18 cellular contexts compared by ENCODE assay signal in the genomic region with DNA sequence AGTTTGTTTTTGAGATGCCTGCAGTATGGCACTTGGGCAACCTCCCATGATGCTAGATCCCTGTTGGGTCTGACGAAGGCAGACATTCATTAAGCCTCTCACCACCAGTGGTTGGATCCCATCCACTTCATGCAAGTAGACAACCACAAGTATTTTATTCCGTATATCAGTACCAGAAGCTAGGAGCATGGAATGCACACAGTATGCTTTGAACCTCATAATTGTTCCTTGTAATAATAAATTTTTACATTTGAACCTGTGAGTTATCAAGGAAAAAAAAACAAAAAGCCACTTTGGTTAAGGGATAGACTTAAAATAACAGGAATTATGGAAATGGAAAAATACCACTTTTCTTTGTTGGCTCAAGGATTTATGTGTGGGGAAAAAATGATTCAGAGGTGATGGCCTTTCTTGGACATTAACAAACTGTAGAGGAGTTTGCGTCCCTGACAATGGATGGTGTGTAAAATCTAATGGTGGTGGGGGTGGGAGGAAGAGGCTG.
A peak's percentile ranks its signal among the peaks of the same experiment; 100 is the strongest.
DNase-seq lines count a peak whose midpoint lies in the region; ATAC-seq and TF ChIP-seq lines count a peak whose summit lies in the region.
"Had no signal": no experiment of that assay in that cellular context is flagged by ENCODE, and none has a peak within 500 bp of the region (broad histone marks: within the 10 kb centered on the region; RNA-seq: fewer than 3 reads in every experiment).

No MANE protein-coding gene starts in this region.

- no peaks in the 10 kb centered on the region for H3K9me3 ChIP-seq in SK-N-SH
- no peaks in the 10 kb centered on the region for H3K9me3 ChIP-seq in CD4-positive, alpha-beta memory T cell (ENCODE audit: control insufficient read depth in 1 of 2, low read length in 2 of 2)

- POLR2A ChIA-PET in SK-N-SH (lab: Yijun Ruan, JAX) = no interaction called here
- POLR2A ChIA-PET in CD4-positive, alpha-beta memory T cell (lab: Charles Lee; ENCODE audit: partially characterized antibody) = no interaction called here

- H3K4me3 Mint-ChIP-seq in CD4-positive, alpha-beta memory T cell = no peak overlapping the region
- H3K4me3 Mint-ChIP-seq: activated T-helper 17 cell treated with anti-CD3 and anti-CD28 coated beads, Interleukin-2, amount 50 U/mL, for 72 hours; H9 had no signal

- no peaks in the 10 kb centered on the region for H4K20me1 ChIP-seq in SK-N-SH (ENCODE audit: insufficient read depth)

- H3K79me2 ChIP-seq in SK-N-SH (ENCODE audit: insufficient read depth) = no peaks in the 10 kb centered on the region

- peaks cover 0 to 1% (median 0%) of the 10 kb centered on the region in 4 donors for H3K4me1 Mint-ChIP-seq in CD4-positive, alpha-beta memory T cell
- H3K4me1 Mint-ChIP-seq: activated T-helper 17 cell treated with anti-CD3 and anti-CD28 coated beads, Interleukin-2, amount 50 U/mL, for 72 hours; H9 had no signal

- H2AFZ ChIP-seq in SK-N-SH (ENCODE audit: low read depth) = no peak overlapping the region

- H3K9ac ChIP-seq in SK-N-SH = no peak overlapping the region

- no peaks in the 10 kb centered on the region for H3K36me3 ChIP-seq in SK-N-SH (replicated peaks in 1 of 2; ENCODE audit: control insufficient read depth in 1 of 2, insufficient read depth in 2 of 2, low read length in 1 of 2)
- no peaks in the 10 kb centered on the region for H3K36me3 ChIP-seq in CD4-positive, alpha-beta memory T cell (ENCODE audit: insufficient read depth, low read length)
- H3K36me3 ChIP-seq: right atrium auricular region had no signal

- no peak for ATAC-seq in SK-N-SH treated with all-trans-retinoic acid at 6 μM for 48 hours
- no peak for ATAC-seq in Right ventricle myocardium inferior
- ATAC-seq: activated T-helper 17 cell treated with anti-CD3 and anti-CD28 coated beads, Interleukin-2, amount 50 U/mL, for 72 hours had no signal

- H3K4me3 ChIP-seq in SK-N-SH (ENCODE audit: low read depth in 2 of 2, low read length in 1 of 2) (no peak overlapping the region), astrocyte of the cerebellum (ENCODE audit: low read depth, low read length) (no peak overlapping the region)
- no peak overlapping the region for H3K4me3 ChIP-seq in CD4-positive, alpha-beta memory T cell (ENCODE audit: low read length in 2 of 2)
- H3K4me3 ChIP-seq: right atrium auricular region had no signal

- no peaks in the 10 kb centered on the region for H3K27me3 ChIP-seq in SK-N-SH (ENCODE audit: insufficient read depth)
- H3K27me3 ChIP-seq in CD4-positive, alpha-beta memory T cell (ENCODE audit: insufficient read depth, low read length) = no peaks in the 10 kb centered on the region
- H3K27me3 ChIP-seq: right atrium auricular region had no signal

- H3F3A ChIP-seq in SK-N-SH (replicated peaks; ENCODE audit: insufficient read depth) = peaks cover 3% of the 10 kb centered on the region

- intact Hi-C loops in Right ventricle myocardium inferior (cut with DNase I) = no loop called here
- intact Hi-C loops in CD4-positive, alpha-beta memory T cell (cut with micrococcal nuclease) = no loop called here

- TF ChIP-seq EP300 in SK-N-SH (IDR thresholded peaks at IDR 0.05; ENCODE audit: borderline replicate concordance in 1 of 2, low read depth in 1 of 2, low read length in 1 of 2) = no peak

- no peaks in the 10 kb centered on the region for H3K9me2 ChIP-seq in SK-N-SH

- H3K27me3 Mint-ChIP-seq in CD4-positive, alpha-beta memory T cell = no peaks in the 10 kb centered on the region

- no peak overlapping the region for H3K4me2 ChIP-seq in SK-N-SH

- no peaks in the 10 kb centered on the region for H3K4me1 ChIP-seq in SK-N-SH (ENCODE audit: control insufficient read depth in 1 of 2, insufficient read depth in 2 of 2, low read depth in 1 of 2, low read length in 1 of 2)
- H3K4me1 ChIP-seq in CD4-positive, alpha-beta memory T cell (ENCODE audit: insufficient read depth, low read length) = no peaks in the 10 kb centered on the region
- H3K4me1 ChIP-seq: right atrium auricular region had no signal

- H3K9me3 Mint-ChIP-seq in CD4-positive, alpha-beta memory T cell = peaks cover 0 to 5% (median 1%) of the 10 kb centered on the region in 8 donors
- H3K9me3 Mint-ChIP-seq: H9 had no signal

- no peak for TF ChIP-seq RAD21 in SK-N-SH (IDR thresholded peaks at IDR 0.05; ENCODE audit: low read length)

- in situ Hi-C loops in astrocyte of the cerebellum (cut with HindIII; ENCODE audit: low sequenced_read_pairs) = no loop called here

- WGBS in SK-N-SH (ENCODE audit: low lambda C conversion rate) = 70% methylated on average over 3 of the region's 3 CpGs

- peak overlapping the region in 1 of 7 donors; percentile 43 for H3K27ac Mint-ChIP-seq in CD4-positive, alpha-beta memory T cell
- H3K27ac Mint-ChIP-seq: activated T-helper 17 cell treated with anti-CD3 and anti-CD28 coated beads, Interleukin-2, amount 50 U/mL, for 72 hours; H9 had no signal

- no peak for TF ChIP-seq CTCF in SK-N-SH (IDR thresholded peaks at IDR 0.05)
- TF ChIP-seq CTCF in astrocyte of the cerebellum (IDR thresholded peaks at IDR 0.05; ENCODE audit: low read depth, low read length, missing control alignments) = no peak

- H3K27ac ChIP-seq in SK-N-SH (ENCODE audit: low read depth in 2 of 2, low read length in 1 of 2) = peak overlapping the region in 1 of 2 experiments; percentile 12; a peak in 2 of 4 replicates
- no peak overlapping the region for H3K27ac ChIP-seq in CD4-positive, alpha-beta memory T cell (ENCODE audit: low read depth, low read length)
- H3K27ac ChIP-seq: 22Rv1, HL-60, right atrium auricular region had no signal

- CTCF ChIA-PET in SK-N-SH (lab: Yijun Ruan, JAX) = interaction anchor here (1.2 kb wide), 1 partner anchor 10 kb away, joined by 3 read pairs; no protein-coding TSS in a partner anchor
- CTCF ChIA-PET in CD4-positive, alpha-beta memory T cell (lab: Charles Lee; ENCODE audit: partially characterized antibody) = no interaction called here

- no peaks in the 10 kb centered on the region for H3K36me3 Mint-ChIP-seq in CD4-positive, alpha-beta memory T cell

- DNase-seq in SK-N-SH (no peak), astrocyte of the cerebellum (ENCODE audit: low read depth) (peak; percentile 100), hepatic stellate cell (ENCODE audit: low spot score) (peak; percentile 57), Right ventricle myocardium inferior (ENCODE audit: missing footprints) (no peak), superior temporal gyrus (ENCODE audit: extremely low spot score) (no peak), NCI-H526 treated with DMSO at 0.1 percent for 48 hours (lab: John Stamatoyannopoulos, UW) (no peak)
- no peak for DNase-seq in CD4-positive, alpha-beta memory T cell
- DNase-seq: effector memory CD4-positive, alpha-beta T cell; H9; head of caudate nucleus; NCI-H2081 treated with DMSO at 0.1 percent for 48 hours; NCI-H82; stimulated activated naive CD4-positive, alpha-beta T cell had no signal

TF ChIP-seq in SK-N-SH, 30 proteins besides CTCF, POLR2A, EP300 and RAD21:
- TF ChIP-seq, protein P1, sequence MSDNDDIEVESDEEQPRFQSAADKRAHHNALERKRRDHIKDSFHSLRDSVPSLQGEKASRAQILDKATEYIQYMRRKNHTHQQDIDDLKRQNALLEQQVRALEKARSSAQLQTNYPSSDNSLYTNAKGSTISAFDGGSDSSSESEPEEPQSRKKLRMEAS (IDR thresholded peaks at IDR 0.05; ENCODE audit: low read depth) = no peak
- peak; percentile 18 for TF ChIP-seq TCF12 (IDR thresholded peaks at IDR 0.05)

TF ChIP-seq in SK-N-SH treated with all-trans-retinoic acid at 6 μM for 48 hours, 23 proteins besides CTCF, POLR2A, EP300 and RAD21:
- TF ChIP-seq SNAI2 (CRISPR knock-in tag; IDR thresholded peaks at IDR 0.05) (no peak), GLIS3 (CRISPR knock-in tag; IDR thresholded peaks at IDR 0.05) (no peak), CSDC2 (CRISPR knock-in tag; IDR thresholded peaks at IDR 0.05) (no peak), ZC3H10 (CRISPR knock-in tag; IDR thresholded peaks at IDR 0.05) (no peak), BACH2 (CRISPR knock-in tag; IDR thresholded peaks at IDR 0.05; ENCODE audit: borderline replicate concordance) (no peak), ZFP3 (CRISPR knock-in tag; IDR thresholded peaks at IDR 0.05) (no peak), TOX (CRISPR knock-in tag; IDR thresholded peaks at IDR 0.05; ENCODE audit: borderline replicate concordance) (no peak)
- TF ChIP-seq, protein P2, sequence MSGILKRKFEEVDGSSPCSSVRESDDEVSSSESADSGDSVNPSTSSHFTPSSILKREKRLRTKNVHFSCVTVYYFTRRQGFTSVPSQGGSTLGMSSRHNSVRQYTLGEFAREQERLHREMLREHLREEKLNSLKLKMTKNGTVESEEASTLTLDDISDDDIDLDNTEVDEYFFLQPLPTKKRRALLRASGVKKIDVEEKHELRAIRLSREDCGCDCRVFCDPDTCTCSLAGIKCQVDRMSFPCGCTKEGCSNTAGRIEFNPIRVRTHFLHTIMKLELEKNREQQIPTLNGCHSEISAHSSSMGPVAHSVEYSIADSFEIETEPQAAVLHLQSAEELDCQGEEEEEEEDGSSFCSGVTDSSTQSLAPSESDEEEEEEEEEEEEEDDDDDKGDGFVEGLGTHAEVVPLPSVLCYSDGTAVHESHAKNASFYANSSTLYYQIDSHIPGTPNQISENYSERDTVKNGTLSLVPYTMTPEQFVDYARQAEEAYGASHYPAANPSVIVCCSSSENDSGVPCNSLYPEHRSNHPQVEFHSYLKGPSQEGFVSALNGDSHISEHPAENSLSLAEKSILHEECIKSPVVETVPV (CRISPR knock-in tag; IDR thresholded peaks at IDR 0.05) = no peak
- TF ChIP-seq, protein P3, sequence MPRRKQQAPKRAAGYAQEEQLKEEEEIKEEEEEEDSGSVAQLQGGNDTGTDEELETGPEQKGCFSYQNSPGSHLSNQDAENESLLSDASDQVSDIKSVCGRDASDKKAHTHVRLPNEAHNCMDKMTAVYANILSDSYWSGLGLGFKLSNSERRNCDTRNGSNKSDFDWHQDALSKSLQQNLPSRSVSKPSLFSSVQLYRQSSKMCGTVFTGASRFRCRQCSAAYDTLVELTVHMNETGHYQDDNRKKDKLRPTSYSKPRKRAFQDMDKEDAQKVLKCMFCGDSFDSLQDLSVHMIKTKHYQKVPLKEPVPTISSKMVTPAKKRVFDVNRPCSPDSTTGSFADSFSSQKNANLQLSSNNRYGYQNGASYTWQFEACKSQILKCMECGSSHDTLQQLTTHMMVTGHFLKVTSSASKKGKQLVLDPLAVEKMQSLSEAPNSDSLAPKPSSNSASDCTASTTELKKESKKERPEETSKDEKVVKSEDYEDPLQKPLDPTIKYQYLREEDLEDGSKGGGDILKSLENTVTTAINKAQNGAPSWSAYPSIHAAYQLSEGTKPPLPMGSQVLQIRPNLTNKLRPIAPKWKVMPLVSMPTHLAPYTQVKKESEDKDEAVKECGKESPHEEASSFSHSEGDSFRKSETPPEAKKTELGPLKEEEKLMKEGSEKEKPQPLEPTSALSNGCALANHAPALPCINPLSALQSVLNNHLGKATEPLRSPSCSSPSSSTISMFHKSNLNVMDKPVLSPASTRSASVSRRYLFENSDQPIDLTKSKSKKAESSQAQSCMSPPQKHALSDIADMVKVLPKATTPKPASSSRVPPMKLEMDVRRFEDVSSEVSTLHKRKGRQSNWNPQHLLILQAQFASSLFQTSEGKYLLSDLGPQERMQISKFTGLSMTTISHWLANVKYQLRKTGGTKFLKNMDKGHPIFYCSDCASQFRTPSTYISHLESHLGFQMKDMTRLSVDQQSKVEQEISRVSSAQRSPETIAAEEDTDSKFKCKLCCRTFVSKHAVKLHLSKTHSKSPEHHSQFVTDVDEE (CRISPR knock-in tag; IDR thresholded peaks at IDR 0.05) = no peak

Comparison
In these comparisons a context has a peak if more than half of its experiments do, and no peak if none do; other contexts are left out.
1. DNase-seq: peak in astrocyte of the cerebellum (single experiment) and hepatic stellate cell (single experiment); none in SK-N-SH (single experiment), Right ventricle myocardium inferior (single experiment), superior temporal gyrus (single experiment), CD4-positive, alpha-beta memory T cell (0 of 5) and NCI-H526 treated with DMSO at 0.1 percent for 48 hours (single experiment).